ENCODE assay signal across 8 cellular contexts in genomic region chr7:66237876-66238617, GRCh38. TPM values are rescaled to one million over a fixed set of nuclear protein-coding genes. Genes with fewer than 3 reads are reported as not detected.
A peak's percentile ranks its signal among the peaks of the same experiment; 100 is the strongest.
DNase-seq lines count a peak whose midpoint lies in the region; ATAC-seq and TF ChIP-seq lines count a peak whose summit lies in the region.
"Not testable (repeated sequence)": the region's sequence is repeated elsewhere in the genome, so short reads cannot be mapped to it uniquely, and the experiment has no call there.

No MANE protein-coding gene starts in this region.

- peak overlapping the region; percentile 38 for H3K4me2 ChIP-seq in neural progenitor cell

- H3K9me3 Mint-ChIP-seq in endodermal cell, neural progenitor cell: not testable (repeated sequence)

- 80 to 81% methylated on average over 4 to 7 of the region's 7 CpGs for WGBS in endodermal cell (ENCODE audit: insufficient coverage in 1 of 2, insufficient read length in 1 of 2), 2 experiments

- H3K27me3 Mint-ChIP-seq in endodermal cell (ENCODE audit: insufficient read depth); neural progenitor cell (ENCODE audit: insufficient read depth, low read depth): not testable (repeated sequence)

- ATAC-seq in GM18508 (IDR thresholded peaks at IDR 0.05; ENCODE audit: insufficient read depth, unreplicated experiment), result peak; percentile 59
- ATAC-seq in GM21423 (IDR thresholded peaks at IDR 0.05; ENCODE audit: unreplicated experiment), result peak; percentile 81
- peak; percentile 72 for ATAC-seq in HG03066 (IDR thresholded peaks at IDR 0.05; ENCODE audit: low read depth, unreplicated experiment)
- peak; percentile 28 for ATAC-seq in upper lobe of right lung

- peak; percentile 50 for DNase-seq in LoVo (ENCODE audit: low spot score)
- not testable (repeated sequence) for DNase-seq in endodermal cell; neural progenitor cell (ENCODE audit: low spot score); upper lobe of right lung
- peak; percentile 51 for DNase-seq in left kidney (ENCODE audit: low read depth, low spot score)

- peaks cover 23% of the 10 kb centered on the region for H3K36me3 ChIP-seq in endodermal cell (ENCODE audit: control insufficient read depth, insufficient read depth, low read length)
- H3K36me3 ChIP-seq in neural progenitor cell, upper lobe of right lung: not testable (repeated sequence)

- intact Hi-C loops in upper lobe of right lung (cut with DNase I), result not testable (repeated sequence)

- not testable (repeated sequence) for H4K20me1 ChIP-seq in neural progenitor cell (ENCODE audit: low read depth)

- not testable (repeated sequence) for H2AFZ ChIP-seq in neural progenitor cell (replicated peaks)

- peaks cover 30% of the 10 kb centered on the region for H3K79me2 ChIP-seq in neural progenitor cell (ENCODE audit: low read depth)

- H3K4me1 ChIP-seq in endodermal cell (ENCODE audit: control insufficient read depth, insufficient read depth, low read length), result not testable (repeated sequence)
- peaks cover 24% of the 10 kb centered on the region for H3K4me1 ChIP-seq in neural progenitor cell
- peaks cover 12% of the 10 kb centered on the region for H3K4me1 ChIP-seq in upper lobe of right lung

- H3K4me3 Mint-ChIP-seq in endodermal cell, result peak overlapping the region; percentile 8
- H3K4me3 Mint-ChIP-seq in neural progenitor cell, result not testable (repeated sequence)

- not testable (repeated sequence) for TF ChIP-seq CTCF in endodermal cell (conservative IDR thresholded peaks at IDR 0.05); neural progenitor cell (IDR thresholded peaks at IDR 0.05); upper lobe of right lung (IDR thresholded peaks at IDR 0.05)

- H3K27me3 ChIP-seq in endodermal cell (ENCODE audit: control insufficient read depth, insufficient read depth, low read length, poor library complexity, severe bottlenecking); neural progenitor cell; upper lobe of right lung: not testable (repeated sequence)

- H3K4me1 Mint-ChIP-seq in endodermal cell, result peaks cover 32% of the 10 kb centered on the region
- not testable (repeated sequence) for H3K4me1 Mint-ChIP-seq in neural progenitor cell

- not testable (repeated sequence) for H3K9me3 ChIP-seq in endodermal cell (ENCODE audit: control insufficient read depth, low read length); neural progenitor cell (ENCODE audit: low read depth); upper lobe of right lung

- peaks cover 38% of the 10 kb centered on the region for H3K36me3 Mint-ChIP-seq in endodermal cell (ENCODE audit: low read depth)
- H3K36me3 Mint-ChIP-seq in neural progenitor cell, result not testable (repeated sequence)

- H3F3A ChIP-seq in neural progenitor cell (ENCODE audit: low read depth), result peaks cover 13% of the 10 kb centered on the region

- H3K9ac ChIP-seq in endodermal cell (ENCODE audit: extremely low read depth, low read length, poor library complexity, severe bottlenecking); neural progenitor cell: not testable (repeated sequence)

- not testable (repeated sequence) for H3K27ac ChIP-seq in endodermal cell (ENCODE audit: low read depth, low read length)
- peak overlapping the region; percentile 82 for H3K27ac ChIP-seq in neural progenitor cell
- H3K27ac ChIP-seq in upper lobe of right lung, result peak overlapping the region; percentile 42

- peak overlapping the region; percentile 84 for H3K27ac Mint-ChIP-seq in endodermal cell
- peak overlapping the region; percentile 65 for H3K27ac Mint-ChIP-seq in neural progenitor cell

- peak overlapping the region; percentile 28 for H3K4me3 ChIP-seq in endodermal cell (ENCODE audit: low read length)
- not testable (repeated sequence) for H3K4me3 ChIP-seq in neural progenitor cell, upper lobe of right lung

RNA-seq across cellular contexts. Expression of gene TPST1, which starts 32.9 kb away (rescaled TPM):
- total RNA-seq in endodermal cell (10 to 100 TPM; 38.3 to 43.8 TPM), neural progenitor cell (ENCODE audit: low replicate concordance) (24.9 and 29.8 TPM in 2 replicates), upper lobe of right lung (20.1 TPM)
- polyA plus RNA-seq in endodermal cell (2013, experiment 1 of 2), result 22.9 TPM
- polyA plus RNA-seq in endodermal cell (2013, experiment 2 of 2), result 24.4 TPM

Comparison
In these comparisons a context has a peak if more than half of its experiments do, and no peak if none do; other contexts are left out.
1. ATAC-seq: peak in every context shown above with its lines; median percentile 81 in GM21423; 72 in HG03066; 59 in GM18508; 28 in upper lobe of right lung.